8 cellular contexts compared by ENCODE assay signal in the genomic region with DNA sequence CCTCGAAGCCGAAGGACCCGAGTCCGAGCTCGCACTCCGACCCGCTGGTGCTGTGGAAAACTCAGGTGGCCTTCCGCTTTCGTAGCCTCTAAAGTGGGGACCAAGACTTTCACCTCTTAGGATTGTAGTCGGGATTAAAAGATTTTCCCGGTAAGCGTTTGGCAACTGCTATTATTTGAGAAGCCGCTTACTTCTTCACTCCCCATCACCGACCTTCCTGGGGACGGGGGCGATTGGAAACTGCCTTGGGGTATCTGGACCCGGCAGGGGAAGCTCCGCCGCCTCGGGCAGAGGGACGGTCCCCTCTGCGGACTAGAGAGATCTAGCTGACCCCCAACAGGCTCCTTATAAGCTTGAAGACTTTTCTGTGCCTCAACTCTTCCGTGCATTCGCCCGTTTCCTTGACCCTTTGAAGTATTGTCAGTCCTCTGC. TPM values are rescaled to one million over a fixed set of nuclear protein-coding genes. Genes with fewer than 3 reads are reported as not detected.
DNase-seq lines count a peak whose midpoint lies in the region; TF ChIP-seq lines count a peak whose summit lies in the region.

No MANE protein-coding gene starts in this region.

- H3K4me3 ChIP-seq in SJCRH30, result peak overlapping the region; percentile 79
- peak overlapping the region; percentile 89 for H3K4me3 ChIP-seq in fibroblast of mammary gland (ENCODE audit: control insufficient read depth, low read depth, low read length)
- peak overlapping the region; percentile 97 for H3K4me3 ChIP-seq in rectal smooth muscle tissue (ENCODE audit: low read length)

- no peaks in the 10 kb centered on the region for H3K9me3 ChIP-seq in SJCRH30 (replicated peaks)

- H3K36me3 ChIP-seq in SJCRH30, result no peaks in the 10 kb centered on the region
- no peaks in the 10 kb centered on the region for H3K36me3 ChIP-seq in rectal smooth muscle tissue (ENCODE audit: control insufficient read depth, insufficient read depth, low read length)

- TF ChIP-seq CTCF in GM20000 (IDR thresholded peaks at IDR 0.05; ENCODE audit: extremely low read depth, missing control alignments), result no peak
- TF ChIP-seq CTCF in fibroblast of mammary gland (conservative IDR thresholded peaks at IDR 0.05; ENCODE audit: control insufficient read depth, insufficient read depth, low read depth, low read length), result no peak

- H3K9ac ChIP-seq in rectal smooth muscle tissue (ENCODE audit: low read length), result peak overlapping the region; percentile 97

- peak; percentile 34 for DNase-seq in GM20000 (ENCODE audit: low spot score)
- DNase-seq in SJCRH30, result no peak
- no peak for DNase-seq in fibroblast of mammary gland (ENCODE audit: low read depth)
- DNase-seq in 8988T, result no peak
- no peak for DNase-seq in SW480 (ENCODE audit: low spot score)
- DNase-seq in occipital lobe (lab: John Stamatoyannopoulos, UW), result no peak
- DNase-seq in activated CD4-positive, CD25-positive, alpha-beta regulatory T cell (lab: John Stamatoyannopoulos, UW), result no peak

- no peaks in the 10 kb centered on the region; the same call in 1 of the 2 replicates for H3K27me3 ChIP-seq in SJCRH30
- no peaks in the 10 kb centered on the region for H3K27me3 ChIP-seq in rectal smooth muscle tissue (ENCODE audit: control insufficient read depth, insufficient read depth, low read length)

- peaks cover 16% of the 10 kb centered on the region for H3K4me1 ChIP-seq in SJCRH30
- peaks cover 22% of the 10 kb centered on the region for H3K4me1 ChIP-seq in rectal smooth muscle tissue (ENCODE audit: control insufficient read depth, insufficient read depth, low read length)

- H3K27ac ChIP-seq in SJCRH30, result no peak overlapping the region
- peak overlapping the region; percentile 98 for H3K27ac ChIP-seq in rectal smooth muscle tissue (ENCODE audit: low read depth, low read length)

RNA-seq across cellular contexts. Expression of a gene that starts 0.7 kb away (rescaled TPM):
- 23.0 and 23.5 TPM in 2 replicates for total RNA-seq in SJCRH30 (2014; rRNA removed; shearing (Covaris generic))
- 46.5 TPM for total RNA-seq in occipital lobe

RNA-seq across cellular contexts. Expression of a gene that starts 17.4 kb away (rescaled TPM):
- 25.7 and 31.1 TPM in 2 replicates for total RNA-seq in SJCRH30 (2014; rRNA removed; shearing (Covaris generic))
- total RNA-seq in occipital lobe, result 37.6 TPM
